ENCODE assay signal across 1 cellular context in genomic region chr11:117098269-117099231, GRCh38.
TF ChIP-seq lines count a peak whose summit lies in the region.

Gene SIK3, minus strand, starts transcription at chr11:117098428. Its CDS starts 13 bp downstream, at chr11:117098415.

TF ChIP-seq in SK-N-SH, 30 proteins besides CTCF, POLR2A, EP300 and RAD21 (continued from another document):
- TF ChIP-seq REST (IDR thresholded peaks at IDR 0.05; ENCODE audit: low read depth, low read length) (no peak), TEAD4 (IDR thresholded peaks at IDR 0.05; ENCODE audit: borderline replicate concordance, insufficient read depth) (no peak), TCF12 (IDR thresholded peaks at IDR 0.05) (no peak), RCOR1 (IDR thresholded peaks at IDR 0.05; ENCODE audit: low read length) (no peak), NFIC (IDR thresholded peaks at IDR 0.05; ENCODE audit: borderline replicate concordance) (no peak), SMC3 (IDR thresholded peaks at IDR 0.05; ENCODE audit: low read depth, low read length) (peak; percentile 37), TAF1 (IDR thresholded peaks at IDR 0.05; ENCODE audit: borderline replicate concordance, low read depth, low read length) (no peak), SIN3A (IDR thresholded peaks at IDR 0.05; ENCODE audit: borderline replicate concordance, low read depth, low read length) (no peak), RFX5 (IDR thresholded peaks at IDR 0.05; ENCODE audit: low read length) (peak; percentile 89), EZH2phosphoT487 (IDR thresholded peaks at IDR 0.05; ENCODE audit: borderline replicate concordance, low read depth) (no peak)
